ENCODE assay signal across 1 cellular context in genomic region chr14:93023039-93023438, GRCh38.
A peak's percentile ranks its signal among the peaks of the same experiment; 100 is the strongest.
TF ChIP-seq lines count a peak whose summit lies in the region.

No MANE protein-coding gene starts in this region.

TF ChIP-seq in K562, 482 proteins besides CTCF, POLR2A, EP300 and RAD21 (continued from another document):
- no peak for TF ChIP-seq NFIX (CRISPR knock-in tag; IDR thresholded peaks at IDR 0.05; ENCODE audit: low read depth)
- TF ChIP-seq KLF13 (tag; IDR thresholded peaks at IDR 0.05; ENCODE audit: borderline replicate concordance, low read depth): no peak
- TF ChIP-seq TOE1 (IDR thresholded peaks at IDR 0.05; ENCODE audit: borderline replicate concordance): peak; percentile 88
- no peak for TF ChIP-seq TOE1 (CRISPR knock-in tag; IDR thresholded peaks at IDR 0.05; ENCODE audit: borderline replicate concordance, low read depth)
- no peak for TF ChIP-seq JUN (IDR thresholded peaks at IDR 0.05; ENCODE audit: borderline replicate concordance, low read depth, low read length)
- no peak for TF ChIP-seq JUN (CRISPR knock-in tag; IDR thresholded peaks at IDR 0.05; ENCODE audit: borderline replicate concordance)
- no peak for TF ChIP-seq SIN3B (IDR thresholded peaks at IDR 0.05; ENCODE audit: low read depth)
- TF ChIP-seq RAD51 (IDR thresholded peaks at IDR 0.05; ENCODE audit: borderline replicate concordance, low read depth): peak; percentile 70; the same call in 1 of the 2 replicates
- TF ChIP-seq RHOXF2B (CRISPR knock-in tag; conservative IDR thresholded peaks at IDR 0.05): no peak
- TF ChIP-seq NFYB (IDR thresholded peaks at IDR 0.05; ENCODE audit: extremely low read depth, insufficient read length): peak; percentile 92
- TF ChIP-seq ARID3B (CRISPR knock-in tag; IDR thresholded peaks at IDR 0.05; ENCODE audit: borderline replicate concordance): no peak
- no peak for TF ChIP-seq NR3C1 (CRISPR knock-in tag; IDR thresholded peaks at IDR 0.05)
- no peak for TF ChIP-seq HNRNPLL (IDR thresholded peaks at IDR 0.05; ENCODE audit: low read depth, low read length, poor library complexity, severe bottlenecking)
- no peak for TF ChIP-seq ZNF212 (CRISPR knock-in tag; IDR thresholded peaks at IDR 0.05)
- no peak for TF ChIP-seq MAX (CRISPR knock-in tag; IDR thresholded peaks at IDR 0.05)
- no peak for TF ChIP-seq ZNF253 (CRISPR knock-in tag; conservative IDR thresholded peaks at IDR 0.05)
- no peak for TF ChIP-seq ZNF280B (CRISPR knock-in tag; IDR thresholded peaks at IDR 0.05)
- no peak for TF ChIP-seq CAMTA2 (CRISPR knock-in tag; conservative IDR thresholded peaks at IDR 0.05)
- no peak for TF ChIP-seq ELK3 (CRISPR knock-in tag; IDR thresholded peaks at IDR 0.05)
- 0 out of 2 replicates have a peak, but pooled peaks have one; percentile 30 for TF ChIP-seq ELF1 (tag; IDR thresholded peaks at IDR 0.05)
- no peak for TF ChIP-seq BHLHE40 (IDR thresholded peaks at IDR 0.05; ENCODE audit: low read length)
- TF ChIP-seq USF1 (CRISPR knock-in tag; IDR thresholded peaks at IDR 0.05): peak; percentile 88
- no peak for TF ChIP-seq IFI16 (CRISPR knock-in tag; IDR thresholded peaks at IDR 0.05)
- no peak for TF ChIP-seq ZNF384 (IDR thresholded peaks at IDR 0.05; ENCODE audit: low read depth, low read length)
- no peak for TF ChIP-seq PRPF4 (IDR thresholded peaks at IDR 0.05; ENCODE audit: insufficient read depth, low read depth, low read length, poor library complexity, severe bottlenecking)
- no peak for TF ChIP-seq ZFPM2 (CRISPR knock-in tag; IDR thresholded peaks at IDR 0.05)
- no peak for TF ChIP-seq GTF2F1 (IDR thresholded peaks at IDR 0.05; ENCODE audit: low read depth, low read length)
- no peak for TF ChIP-seq ESRRB (CRISPR knock-in tag; IDR thresholded peaks at IDR 0.05; ENCODE audit: borderline replicate concordance)
- TF ChIP-seq USF2 (CRISPR knock-in tag; IDR thresholded peaks at IDR 0.05): peak; percentile 82
- no peak for TF ChIP-seq ARID3A (IDR thresholded peaks at IDR 0.05; ENCODE audit: borderline replicate concordance, low read depth, low read length)
- TF ChIP-seq ZBTB12 (CRISPR knock-in tag; IDR thresholded peaks at IDR 0.05): no peak
- TF ChIP-seq YBX1 (IDR thresholded peaks at IDR 0.05): no peak
- TF ChIP-seq CUX1 (CRISPR knock-in tag; IDR thresholded peaks at IDR 0.05): no peak
- TF ChIP-seq SRSF9 (IDR thresholded peaks at IDR 0.05; ENCODE audit: borderline replicate concordance, low read depth, low read length): no peak
- no peak for TF ChIP-seq PHB (CRISPR knock-in tag; IDR thresholded peaks at IDR 0.05)
TF ChIP-seq in K562: peak in this region for 10.
